ENCODE assay signal across 6 cellular contexts in the genomic region with DNA sequence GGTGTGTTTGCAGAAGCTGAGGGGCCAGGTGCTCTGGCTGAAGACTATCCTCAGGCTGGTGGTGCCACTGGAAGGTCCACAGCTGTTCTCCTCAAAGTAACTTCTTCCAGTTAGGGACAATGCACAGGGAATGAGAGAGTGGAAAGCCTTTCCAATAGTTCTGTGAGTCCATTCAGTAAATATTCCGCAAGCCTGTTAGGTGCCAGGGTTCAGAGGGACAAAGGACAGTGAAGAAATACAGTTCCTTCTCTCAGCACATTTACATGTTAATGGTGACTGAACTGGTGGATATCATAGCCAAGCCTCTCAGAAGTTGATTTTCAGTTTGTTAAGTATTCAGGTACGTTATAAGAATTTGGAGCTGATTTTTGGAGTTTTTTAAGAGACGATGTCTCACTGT.
"Had no signal": no experiment of that assay in that cellular context is flagged by ENCODE, and none has a peak within 500 bp of the region (broad histone marks: within the 10 kb centered on the region; RNA-seq: fewer than 3 reads in every experiment).

No MANE protein-coding gene starts in this region.

- H3K27ac Mint-ChIP-seq: GM23338, IgD-negative memory B cell had no signal

- H3K27me3 Mint-ChIP-seq: IgD-negative memory B cell had no signal

- ATAC-seq: GM23338 had no signal

- H2AFZ ChIP-seq: GM23338 had no signal

- H3K9ac ChIP-seq: KMS-11 had no signal

- DNase-seq: H7, HCEC 1CT, KBM-7 had no signal

- H3K9me3 Mint-ChIP-seq: GM23338 had no signal

- H3K4me3 Mint-ChIP-seq: GM23338, IgD-negative memory B cell had no signal

- H3K4me3 ChIP-seq: GM23338 had no signal

- H3K4me1 Mint-ChIP-seq: IgD-negative memory B cell had no signal

- H3K4me2 ChIP-seq: GM23338, KMS-11 had no signal

- H3K27ac ChIP-seq: KMS-11 had no signal
